ENCODE assay signal across 26 cellular contexts in the genomic region with DNA sequence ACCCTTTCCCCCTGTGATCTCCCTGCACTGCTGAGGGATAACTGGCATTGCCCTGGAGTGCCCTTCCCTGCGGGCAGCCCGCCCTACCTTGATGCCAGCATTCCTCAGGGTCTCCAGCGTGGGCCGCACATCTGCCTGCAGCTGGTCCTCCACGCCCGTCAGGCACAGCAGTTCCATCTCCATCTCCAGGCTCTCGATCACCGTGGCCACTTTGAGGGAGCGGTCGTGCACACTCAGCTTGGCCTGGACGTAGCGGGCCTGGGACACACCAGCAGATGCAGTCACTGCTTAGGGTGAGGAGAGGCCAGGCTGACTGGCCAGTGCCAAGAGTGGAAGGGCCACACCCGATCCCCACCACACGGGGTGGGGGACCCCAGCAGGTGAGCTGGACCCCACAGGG.
DNase-seq lines count a peak whose midpoint lies in the region; ATAC-seq, FAIRE-seq and TF ChIP-seq lines count a peak whose summit lies in the region.
"Had no signal": no experiment of that assay in that cellular context is flagged by ENCODE, and none has a peak within 500 bp of the region (broad histone marks: within the 10 kb centered on the region; RNA-seq: fewer than 3 reads in every experiment).

No MANE protein-coding gene starts in this region.

- CTCF ChIA-PET in HepG2 (lab: Yijun Ruan, JAX; ENCODE audit: low intra/inter-chr PET ratio, low total read pairs), result interaction anchor here (1.4 to 3.1 kb wide), 3 partner anchors 250 to 458 kb away, joined by 5 to 33 read pairs (median 9); no protein-coding TSS in a partner anchor
- CTCF ChIA-PET in GM10248 (lab: Yijun Ruan, JAX), result interaction anchor here (0.8 to 2.3 kb wide), 9 partner anchors 15 to 644 kb away, joined by 3 to 16 read pairs (median 6); no protein-coding TSS in a partner anchor

- in situ Hi-C loops in HepG2 (cut with HindIII; ENCODE audit: extremely low pct_ligation_motif_present, low pct_unique_long_range_greater_than_20kb), result no loop called here

- no peaks in the 10 kb centered on the region for H4K20me1 ChIP-seq in HepG2 (ENCODE audit: insufficient read depth, low read length)
- no peaks in the 10 kb centered on the region for H4K20me1 ChIP-seq in osteoblast (ENCODE audit: insufficient read depth, low read length)
- H4K20me1 ChIP-seq: BLaER1 had no signal

- H3K79me2 ChIP-seq in HepG2 (ENCODE audit: insufficient read depth, low read length) (no peaks in the 10 kb centered on the region), osteoblast (ENCODE audit: insufficient read depth, low read length) (peaks cover 3% of the 10 kb centered on the region)

- H3K4me1 ChIP-seq in HepG2 (ENCODE audit: insufficient read depth, low read length) (peaks cover 23% of the 10 kb centered on the region), right lobe of liver (no peaks in the 10 kb centered on the region), NT2/D1 (ENCODE audit: insufficient read depth, insufficient read length) (peaks cover 2% of the 10 kb centered on the region), osteoblast (ENCODE audit: insufficient read depth, low read length) (peaks cover 14% of the 10 kb centered on the region)
- H3K4me1 ChIP-seq: BE2C had no signal

- DNase-seq in HepG2 (ENCODE audit: low spot score) (no peak), right lobe of liver (no peak), NT2/D1 (ENCODE audit: low read depth, low spot score) (no peak), osteoblast (ENCODE audit: insufficient read length, low spot score, missing footprints) (peak; percentile 52), GM10248 (ENCODE audit: extremely low spot score) (no peak), HT-29 (ENCODE audit: low spot score) (no peak), inferior parietal cortex (ENCODE audit: extremely low spot score) (no peak)
- DNase-seq: 8988T; ACHN; BE2C; CD4-positive, alpha-beta memory T cell; CD4-positive, CD25-positive, alpha-beta regulatory T cell; CD8-positive, alpha-beta memory T cell; COR-L47; DMS 273 treated with DMSO at 0.1 percent for 48 hours; DMS153; DMS53; DMS79; DND-41; EL; GDM1 had no signal

- ATAC-seq in HepG2 (no peak), right lobe of liver (no peak), esophagus mucosa (peak; percentile 14)

- H3K36me3 ChIP-seq in HepG2 (replicated peaks in 1 of 2; ENCODE audit: control insufficient read depth in 1 of 2, insufficient read depth in 2 of 2, low read length in 2 of 2), result peaks cover 16 to 20% of the 10 kb centered on the region in 2 experiments; a peak in 4 of 5 replicates
- no peaks in the 10 kb centered on the region for H3K36me3 ChIP-seq in right lobe of liver
- H3K36me3 ChIP-seq in NT2/D1 (ENCODE audit: insufficient read depth, insufficient read length, low read length), result no peaks in the 10 kb centered on the region
- H3K36me3 ChIP-seq in osteoblast (ENCODE audit: insufficient read depth, low read length), result no peaks in the 10 kb centered on the region
- H3K36me3 ChIP-seq: BE2C had no signal

- FAIRE-seq in HepG2 (lab: Jason Lieb, UNC), result no peak
- FAIRE-seq: A204.1, GM12891, GM19239 had no signal

- no peak overlapping the region for H3K27ac ChIP-seq in HepG2 (ENCODE audit: extremely low read length, insufficient read depth, low read length)
- no peak overlapping the region for H3K27ac ChIP-seq in right lobe of liver
- H3K27ac ChIP-seq in osteoblast (ENCODE audit: low read depth, low read length), result no peak overlapping the region
- H3K27ac ChIP-seq: BLaER1 had no signal

- intact Hi-C loops in HepG2 (cut with micrococcal nuclease; ENCODE audit: unreplicated experiment), result loop anchor here (10.0 kb wide), 1 partner anchor 640 kb away; no protein-coding TSS in a partner anchor
- intact Hi-C loops in right lobe of liver (cut with DNase I), result no loop called here

- WGBS in HepG2 (ENCODE audit: low lambda C conversion rate), result 90% methylated on average over 14 of the region's 14 CpGs
- WGBS in right lobe of liver (ENCODE audit: insufficient coverage, low coverage, low lambda C conversion rate, missing lambda C conversion rate), result no CpG with 5 or more reads among the region's 14 CpGs

- TF ChIP-seq CTCF in HepG2 (CRISPR knock-in tag; IDR thresholded peaks at IDR 0.05), result no peak
- TF ChIP-seq CTCF in right lobe of liver (IDR thresholded peaks at IDR 0.05), result no peak
- no peak for TF ChIP-seq CTCF in osteoblast (IDR thresholded peaks at IDR 0.05; ENCODE audit: extremely low read depth, low read depth, low read length)
- no peak for TF ChIP-seq CTCF in GM10248 (IDR thresholded peaks at IDR 0.05; ENCODE audit: control extremely low read depth, extremely low read depth, low read depth, missing control alignments)

- POLR2A ChIA-PET in HepG2 (lab: Yijun Ruan, JAX) (no interaction called here), GM10248 (lab: Yijun Ruan, JAX) (no interaction called here)

- no peak for TF ChIP-seq POLR2A in HepG2 (IDR thresholded peaks at IDR 0.05; ENCODE audit: insufficient read depth in 1 of 2, low read depth in 2 of 2, low read length in 2 of 2)
- TF ChIP-seq POLR2A in right lobe of liver (IDR thresholded peaks at IDR 0.05), result no peak

- H3K9ac ChIP-seq in HepG2 (ENCODE audit: insufficient read depth, low read depth, low read length), result no peak overlapping the region
- peak overlapping the region; percentile 17 for H3K9ac ChIP-seq in NT2/D1 (ENCODE audit: insufficient read length, low read depth)
- H3K9ac ChIP-seq: BLaER1 had no signal

- H2AFZ ChIP-seq in HepG2 (ENCODE audit: low read length), result no peak overlapping the region
- H2AFZ ChIP-seq in osteoblast (ENCODE audit: low read length), result no peak overlapping the region

- TF ChIP-seq RAD21 in HepG2 (CRISPR knock-in tag; IDR thresholded peaks at IDR 0.05), result no peak

- no peak for TF ChIP-seq EP300 in HepG2 (IDR thresholded peaks at IDR 0.05; ENCODE audit: low read depth in 2 of 2, low read length in 2 of 2)
- no peak for TF ChIP-seq EP300 in HepG2 (CRISPR knock-in tag; IDR thresholded peaks at IDR 0.05; ENCODE audit: borderline replicate concordance)

- no peak overlapping the region for H3K4me3 ChIP-seq in HepG2 (replicated peaks in 1 of 3; ENCODE audit: insufficient read depth in 1 of 3, low read depth in 2 of 3, low read length in 3 of 3)
- H3K4me3 ChIP-seq in right lobe of liver, result no peak overlapping the region
- H3K4me3 ChIP-seq in NT2/D1 (ENCODE audit: insufficient read length, low read depth), result no peak overlapping the region
- no peak overlapping the region for H3K4me3 ChIP-seq in osteoblast (ENCODE audit: insufficient read depth, low read length)
- H3K4me3 ChIP-seq: BLaER1 had no signal

- H3K4me2 ChIP-seq in HepG2 (ENCODE audit: low read depth, low read length) (no peak overlapping the region), osteoblast (ENCODE audit: insufficient read depth, low read length) (no peak overlapping the region)
- H3K4me2 ChIP-seq: BLaER1 had no signal

- H3K9me3 ChIP-seq in HepG2 (ENCODE audit: low read length) (no peaks in the 10 kb centered on the region), right lobe of liver (no peaks in the 10 kb centered on the region), NT2/D1 (ENCODE audit: insufficient read depth, low read length) (no peaks in the 10 kb centered on the region), osteoblast (ENCODE audit: low read depth, low read length) (no peaks in the 10 kb centered on the region)
- H3K9me3 ChIP-seq: BE2C had no signal

- BruUV-seq in HepG2 (replicated peaks; lab: Mats Ljungman, UMichigan), result no TSS peak

- H3K27me3 ChIP-seq in HepG2 (ENCODE audit: control insufficient read depth in 1 of 2, insufficient read depth in 2 of 2, low read length in 2 of 2), result no peaks in the 10 kb centered on the region
- H3K27me3 ChIP-seq in right lobe of liver, result no peaks in the 10 kb centered on the region
- H3K27me3 ChIP-seq in NT2/D1 (ENCODE audit: insufficient read depth, insufficient read length), result no peaks in the 10 kb centered on the region
- H3K27me3 ChIP-seq in osteoblast (ENCODE audit: insufficient read depth, low read length), result no peaks in the 10 kb centered on the region
- H3K27me3 ChIP-seq: BE2C, BLaER1 had no signal

TF ChIP-seq in HepG2, 621 proteins besides CTCF, POLR2A, EP300 and RAD21 (continues in another document):
- TF ChIP-seq, protein P1, sequence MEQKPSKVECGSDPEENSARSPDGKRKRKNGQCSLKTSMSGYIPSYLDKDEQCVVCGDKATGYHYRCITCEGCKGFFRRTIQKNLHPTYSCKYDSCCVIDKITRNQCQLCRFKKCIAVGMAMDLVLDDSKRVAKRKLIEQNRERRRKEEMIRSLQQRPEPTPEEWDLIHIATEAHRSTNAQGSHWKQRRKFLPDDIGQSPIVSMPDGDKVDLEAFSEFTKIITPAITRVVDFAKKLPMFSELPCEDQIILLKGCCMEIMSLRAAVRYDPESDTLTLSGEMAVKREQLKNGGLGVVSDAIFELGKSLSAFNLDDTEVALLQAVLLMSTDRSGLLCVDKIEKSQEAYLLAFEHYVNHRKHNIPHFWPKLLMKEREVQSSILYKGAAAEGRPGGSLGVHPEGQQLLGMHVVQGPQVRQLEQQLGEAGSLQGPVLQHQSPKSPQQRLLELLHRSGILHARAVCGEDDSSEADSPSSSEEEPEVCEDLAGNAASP (CRISPR knock-in tag; IDR thresholded peaks at IDR 0.05; ENCODE audit: borderline replicate concordance), result no peak
- TF ChIP-seq ZBTB3 (CRISPR knock-in tag; IDR thresholded peaks at IDR 0.05; ENCODE audit: borderline replicate concordance, low read depth), result no peak
- TF ChIP-seq ZBTB10 (CRISPR knock-in tag; IDR thresholded peaks at IDR 0.05; ENCODE audit: borderline replicate concordance), result no peak
- TF ChIP-seq FOXA1 (IDR thresholded peaks at IDR 0.05), result no peak
- no peak for TF ChIP-seq FOXA1 (CRISPR knock-in tag; IDR thresholded peaks at IDR 0.05)
- TF ChIP-seq KLF9 (CRISPR knock-in tag; IDR thresholded peaks at IDR 0.05; ENCODE audit: low read depth), result no peak
- TF ChIP-seq ZNF678 (CRISPR knock-in tag; IDR thresholded peaks at IDR 0.05), result no peak
